In the genomic region with DNA sequence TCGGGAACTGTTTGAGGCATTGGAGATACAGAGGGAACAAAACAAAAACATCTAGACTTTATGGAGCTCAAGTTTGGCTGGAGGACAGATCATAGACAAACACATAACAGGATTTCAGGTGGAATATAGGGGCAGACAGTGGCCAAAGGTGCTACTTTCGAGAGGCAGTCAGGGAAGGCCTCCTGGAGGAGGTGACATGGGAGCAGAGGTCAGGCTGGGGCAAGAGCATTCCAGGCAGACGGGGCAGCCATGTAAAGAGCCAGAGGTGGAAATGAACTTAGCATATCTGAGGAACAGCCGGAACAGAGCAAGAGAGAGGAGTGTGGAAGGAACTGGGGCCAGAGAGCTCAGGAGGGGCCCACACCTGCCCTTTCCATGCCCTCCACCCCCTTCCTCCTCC, we compare ENCODE assay signal across 18 cellular contexts.
"Had no signal": no experiment of that assay in that cellular context is flagged by ENCODE, and none has a peak within 500 bp of the region (broad histone marks: within the 10 kb centered on the region; RNA-seq: fewer than 3 reads in every experiment).

No MANE protein-coding gene starts in this region.

- H3K4me3 ChIP-seq: coronary artery, esophagus squamous epithelium, lower lobe of right lung, right atrium auricular region, smooth muscle cell, upper lobe of left lung had no signal

- ATAC-seq: activated CD8-positive, alpha-beta T cell treated with anti-CD3 and anti-CD28 coated beads, Interleukin-2, amount 10 ng/mL, durations not matched to agents 7 days and 5 days; stimulated activated naive CD8-positive, alpha-beta T cell treated with anti-CD3 and anti-CD28 coated beads, Interleukin-15, amount 100 ng/mL, for 72 hours had no signal

- H3K27ac Mint-ChIP-seq: activated CD4-positive, alpha-beta T cell treated with anti-CD3 and anti-CD28 coated beads, Interleukin-2, amount 10 ng/mL, durations not matched to agents 24 days and 14 days; activated CD8-positive, alpha-beta T cell treated with anti-CD3 and anti-CD28 coated beads, Interleukin-2, amount 10 ng/mL, durations not matched to agents 7 days and 5 days; activated naive CD4-positive, alpha-beta T cell treated with anti-CD3 and anti-CD28 coated beads, Interleukin-2, amount 10 ng/mL, durations not matched to agents 7 days and 5 days; stimulated activated naive CD8-positive, alpha-beta T cell treated with anti-CD3 and anti-CD28 coated beads, Interleukin-15, amount 100 ng/mL, for 72 hours; T-helper 2 cell treated with Interferon-gamma antibody and Interleukin-4, amounts not matched to agents 5 μg/mL and 100 μg/mL, for 36 hours had no signal

- H3K4me1 ChIP-seq: esophagus squamous epithelium, lower lobe of right lung, right atrium auricular region, upper lobe of left lung had no signal

- H3K27me3 ChIP-seq: esophagus squamous epithelium, neutrophil, right atrium auricular region, upper lobe of left lung had no signal

- H3K36me3 ChIP-seq: esophagus squamous epithelium, lower lobe of right lung, neutrophil, right atrium auricular region, upper lobe of left lung had no signal

- H3K9me3 Mint-ChIP-seq: activated CD4-positive, alpha-beta T cell treated with anti-CD3 and anti-CD28 coated beads, Interleukin-2, amount 10 ng/mL, durations not matched to agents 24 days and 14 days; activated naive CD4-positive, alpha-beta T cell treated with anti-CD3 and anti-CD28 coated beads, Interleukin-2, amount 10 ng/mL, durations not matched to agents 7 days and 5 days; stimulated activated naive CD8-positive, alpha-beta T cell treated with anti-CD3 and anti-CD28 coated beads, Interleukin-15, amount 100 ng/mL, for 72 hours; T-helper 2 cell treated with Interferon-gamma antibody and Interleukin-4, amounts not matched to agents 5 μg/mL and 100 μg/mL, for 36 hours had no signal

- H3K27ac ChIP-seq: coronary artery, esophagus squamous epithelium, lower lobe of right lung, neutrophil, right atrium auricular region, upper lobe of left lung had no signal

- H3K36me3 Mint-ChIP-seq: activated naive CD4-positive, alpha-beta T cell treated with anti-CD3 and anti-CD28 coated beads, Interleukin-2, amount 10 ng/mL, durations not matched to agents 7 days and 5 days had no signal

- DNase-seq: activated CD4-positive, alpha-beta T cell treated with anti-CD3 and anti-CD28 coated beads, Interleukin-2, amount 10 ng/mL, durations not matched to agents 24 days and 14 days; activated CD4-positive, CD25-positive, alpha-beta regulatory T cell; activated CD8-positive, alpha-beta T cell treated with anti-CD3 and anti-CD28 coated beads, Interleukin-2, amount 10 ng/mL, durations not matched to agents 7 days and 5 days; activated naive CD4-positive, alpha-beta T cell treated with anti-CD3 and anti-CD28 coated beads, Interleukin-2, amount 10 ng/mL, durations not matched to agents 7 days and 5 days; activated T-cell treated with anti-CD3 and anti-CD28 coated beads for 4 hours; caudate nucleus; esophagus squamous epithelium; hypothalamus; lower lobe of right lung; midbrain; stimulated activated naive CD8-positive, alpha-beta T cell treated with anti-CD3 and anti-CD28 coated beads, Interleukin-15, amount 100 ng/mL, for 72 hours; SW 1271; upper lobe of left lung had no signal

- H3K27me3 Mint-ChIP-seq: stimulated activated naive CD8-positive, alpha-beta T cell treated with anti-CD3 and anti-CD28 coated beads, Interleukin-15, amount 100 ng/mL, for 72 hours had no signal

- H3K4me3 Mint-ChIP-seq: activated CD4-positive, alpha-beta T cell treated with anti-CD3 and anti-CD28 coated beads, Interleukin-2, amount 10 ng/mL, durations not matched to agents 24 days and 14 days; activated CD8-positive, alpha-beta T cell treated with anti-CD3 and anti-CD28 coated beads, Interleukin-2, amount 10 ng/mL, durations not matched to agents 7 days and 5 days; activated naive CD4-positive, alpha-beta T cell treated with anti-CD3 and anti-CD28 coated beads, Interleukin-2, amount 10 ng/mL, durations not matched to agents 7 days and 5 days; stimulated activated naive CD8-positive, alpha-beta T cell treated with anti-CD3 and anti-CD28 coated beads, Interleukin-15, amount 100 ng/mL, for 72 hours; T-helper 2 cell treated with Interferon-gamma antibody and Interleukin-4, amounts not matched to agents 5 μg/mL and 100 μg/mL, for 36 hours had no signal

- H3K9me3 ChIP-seq: esophagus squamous epithelium, lower lobe of right lung, neutrophil, right atrium auricular region, upper lobe of left lung had no signal
